ENCODE assay signal across 32 cellular contexts in genomic region chr16:21593530-21594289, GRCh38. TPM values are rescaled to one million over a fixed set of nuclear protein-coding genes. Genes with fewer than 3 reads are reported as not detected.
"Had no signal": no experiment of that assay in that cellular context is flagged by ENCODE, and none has a peak within 500 bp of the region (broad histone marks: within the 10 kb centered on the region; RNA-seq: fewer than 3 reads in every experiment).

No MANE protein-coding gene starts in this region.

- H3K4me1 ChIP-seq: breast epithelium, neural progenitor cell had no signal

- H3K27ac Mint-ChIP-seq: activated naive CD8-positive, alpha-beta T cell treated with anti-CD3 and anti-CD28 coated beads, Interleukin-2, amount 50 U/mL, for 24 hours; natural killer cell; neural progenitor cell; stimulated activated effector memory CD8-positive, alpha-beta T cell treated with anti-CD3 and anti-CD28 coated beads, Interleukin-12 subunit alpha, Interleukin-12 subunit beta, amount 100 ng/mL, for 72 hours; T-helper 2 cell treated with Interferon-gamma antibody and Interleukin-4, amounts not matched to agents 5 μg/mL and 100 μg/mL, for 36 hours had no signal

- H3K36me3 Mint-ChIP-seq: natural killer cell, neural progenitor cell had no signal

- H3K27me3 ChIP-seq: breast epithelium, gastrocnemius medialis, hepatocyte, neural progenitor cell, stomach, tibial artery, upper lobe of right lung had no signal

- DNase-seq: activated CD4-positive, alpha-beta T cell treated with anti-CD3 and anti-CD28 coated beads for 4 hours; activated CD4-positive, alpha-beta T cell treated with anti-CD3 and anti-CD28 coated beads, Interleukin-2, amount 50 U/mL, for 4 hours; activated CD4-positive, CD25-positive, alpha-beta regulatory T cell; activated gamma-delta T cell; activated naive CD4-positive, alpha-beta T cell treated with anti-CD3 and anti-CD28 coated beads, Interleukin-2, amount 50 U/mL, for 16 hours; activated naive CD8-positive, alpha-beta T cell treated with anti-CD3 and anti-CD28 coated beads, Interleukin-2, amount 50 U/mL, for 24 hours; activated T-cell treated with anti-CD3 and anti-CD28 coated beads, Interleukin-2, amount 50 U/mL, for 1 hour; amygdala; dermis blood vessel endothelial cell; effector CD4-positive, alpha-beta T cell; gastrocnemius medialis; glutamatergic neuron; islet precursor cell; left ventricle myocardium inferior; mesendoderm; natural killer cell; stimulated activated CD4-positive, alpha-beta T cell treated with anti-CD3 and anti-CD28 coated beads, Interleukin-12 subunit alpha, Interleukin-12 subunit beta, amount 100 ng/mL, for 4 hours; stimulated activated CD4-positive, alpha-beta T cell treated with anti-CD3 and anti-CD28 coated beads, Interleukin-4, amount 100 ng/mL, for 24 hours; stomach; T-helper 1 cell; tibial artery; upper lobe of right lung had no signal

- H3K4me3 ChIP-seq: breast epithelium, gastrocnemius medialis, hepatocyte, left ventricle myocardium inferior, lung, neural progenitor cell, skin epidermis, stomach, tibial artery, upper lobe of right lung had no signal

- ATAC-seq: activated naive CD8-positive, alpha-beta T cell treated with anti-CD3 and anti-CD28 coated beads, Interleukin-2, amount 50 U/mL, for 24 hours; gastrocnemius medialis; natural killer cell; sciatic nerve; stimulated activated effector memory CD8-positive, alpha-beta T cell treated with anti-CD3 and anti-CD28 coated beads, Interleukin-12 subunit alpha, Interleukin-12 subunit beta, amount 100 ng/mL, for 72 hours; upper lobe of right lung had no signal

- H3K27ac ChIP-seq: breast epithelium, epithelial cell of prostate, gastrocnemius medialis, hepatocyte, left ventricle myocardium inferior, neural progenitor cell, skin epidermis, stomach, tibial artery, upper lobe of right lung had no signal

- H3K36me3 ChIP-seq: breast epithelium, gastrocnemius medialis, left ventricle myocardium inferior, neural progenitor cell, stomach, tibial artery, upper lobe of right lung had no signal

- H3K9me3 Mint-ChIP-seq: activated naive CD8-positive, alpha-beta T cell treated with anti-CD3 and anti-CD28 coated beads, Interleukin-2, amount 50 U/mL, for 24 hours; central memory CD8-positive, alpha-beta T cell; natural killer cell; neural progenitor cell; stimulated activated effector memory CD8-positive, alpha-beta T cell treated with anti-CD3 and anti-CD28 coated beads, Interleukin-12 subunit alpha, Interleukin-12 subunit beta, amount 100 ng/mL, for 72 hours; T-helper 2 cell treated with Interferon-gamma antibody and Interleukin-4, amounts not matched to agents 5 μg/mL and 100 μg/mL, for 36 hours had no signal

- H3K9me3 ChIP-seq: breast epithelium, gastrocnemius medialis, left ventricle myocardium inferior, stomach, tibial artery, upper lobe of right lung had no signal

RNA-seq across cellular contexts. Expression of gene IGSF6, which starts 58.7 kb away (rescaled TPM):
- total RNA-seq: dermis blood vessel endothelial cell had no signal
